ENCODE assay signal across 8 cellular contexts in genomic region chr1:36156329-36157114, GRCh38. TPM values are rescaled to one million over a fixed set of nuclear protein-coding genes. Genes with fewer than 3 reads are reported as not detected.
DNase-seq lines count a peak whose midpoint lies in the region; ATAC-seq and TF ChIP-seq lines count a peak whose summit lies in the region.

No MANE protein-coding gene starts in this region.

- H3K27me3 ChIP-seq in mucosa of rectum (ENCODE audit: control insufficient read depth in 2 of 2, insufficient read depth in 2 of 2, low read length in 2 of 2) (no peaks in the 10 kb centered on the region), suprapubic skin (no peaks in the 10 kb centered on the region)

- ATAC-seq in HG02798 (IDR thresholded peaks at IDR 0.05; ENCODE audit: poor library complexity, unreplicated experiment): peak; percentile 1
- ATAC-seq in HG03175 (IDR thresholded peaks at IDR 0.05; ENCODE audit: unreplicated experiment): no peak

- 2% methylated on average over 37 of the region's 69 CpGs for WGBS in suprapubic skin

- TF ChIP-seq CTCF in suprapubic skin (IDR thresholded peaks at IDR 0.05): no peak

- TF ChIP-seq EP300 in suprapubic skin (IDR thresholded peaks at IDR 0.05): no peak

- no peak for TF ChIP-seq POLR2A in erythroblast (IDR thresholded peaks at IDR 0.05; ENCODE audit: low read length)
- TF ChIP-seq POLR2A in suprapubic skin (IDR thresholded peaks at IDR 0.05): peak in 1 of 2 donors; percentile 0

- H3K27ac ChIP-seq in mucosa of rectum (ENCODE audit: low read depth in 2 of 2, low read length in 2 of 2) (peak overlapping the region; percentile 84 to 94), suprapubic skin (peak overlapping the region; percentile 95)

- H3K36me3 ChIP-seq in mucosa of rectum (ENCODE audit: control insufficient read depth in 2 of 2, insufficient read depth in 2 of 2, low read length in 2 of 2): no peaks in the 10 kb centered on the region
- no peaks in the 10 kb centered on the region for H3K36me3 ChIP-seq in suprapubic skin

- H3K9me3 ChIP-seq in mucosa of rectum (ENCODE audit: control insufficient read depth in 2 of 2, low read length in 2 of 2): no peaks in the 10 kb centered on the region
- no peaks in the 10 kb centered on the region for H3K9me3 ChIP-seq in suprapubic skin

- DNase-seq in EH (ENCODE audit: low read depth) (peak; percentile 69), NCI-H748 treated with DMSO at 0.1 percent for 48 hours (lab: John Stamatoyannopoulos, UW) (peak; percentile 14), activated T-cell treated with anti-CD3 and anti-CD28 coated beads for 24 hours (ENCODE audit: low read depth) (peak; percentile 50), erythroblast (lab: John Stamatoyannopoulos, UW) (peak; percentile 65 to 67), suprapubic skin (ENCODE audit: low spot score in 2 of 2) (peak; percentile 84 to 86)

- H3K4me1 ChIP-seq in mucosa of rectum (ENCODE audit: control insufficient read depth in 2 of 2, insufficient read depth in 2 of 2, low read length in 2 of 2) (peaks cover 43 to 52% of the 10 kb centered on the region in 2 donors), suprapubic skin (peaks cover 71% of the 10 kb centered on the region)

- H3K4me3 ChIP-seq in mucosa of rectum (ENCODE audit: low read length in 2 of 2) (peak overlapping the region; percentile 79 to 95), suprapubic skin (peak overlapping the region; percentile 77)

- H3K9ac ChIP-seq in mucosa of rectum (ENCODE audit: low read depth in 1 of 2, low read length in 2 of 2): peak overlapping the region; percentile 77 to 98

RNA-seq across cellular contexts. Expression of gene MAP7D1, which starts 0.6 kb away (rescaled TPM):
- total RNA-seq in suprapubic skin: 100 to 1,000 TPM in 1 of 4 donors, 10 to 100 TPM in 3; 80.0 to 119 (median 94.6) TPM

RNA-seq across cellular contexts. Expression of gene TRAPPC3, which starts 7.2 kb away (rescaled TPM):
- total RNA-seq in suprapubic skin: 100 to 1,000 TPM in 2 of 4 donors, 10 to 100 TPM in 2; 68.7 to 111 (median 97.5) TPM

RNA-seq across cellular contexts. Expression of gene COL8A2, which starts 31.5 kb away (rescaled TPM):
- total RNA-seq in suprapubic skin: 1 to 10 TPM; 4.9 to 5.6 (median 5.2) TPM

Comparison
In these comparisons a context has a peak if more than half of its experiments do, and no peak if none do; other contexts are left out.
1. DNase-seq: peak in every context shown above with its lines; median percentile 85 in suprapubic skin; 69 in EH; 66 in erythroblast; 50 in activated T-cell treated with anti-CD3 and anti-CD28 coated beads for 24 hours; 14 in NCI-H748 treated with DMSO at 0.1 percent for 48 hours.